ENCODE assay signal across 2 cellular contexts in genomic region chr19:45623984-45624383, GRCh38.
TF ChIP-seq lines count a peak whose summit lies in the region.

No MANE protein-coding gene starts in this region.

TF ChIP-seq in HEK293, 187 proteins besides CTCF, POLR2A, EP300 and RAD21:
- TF ChIP-seq ZNF114 (tag by site-specific recombination; IDR thresholded peaks at IDR 0.05) = no peak
- TF ChIP-seq ZNF24 (tag by site-specific recombination; IDR thresholded peaks at IDR 0.05) = peak; percentile 86

TF ChIP-seq in K562, 482 proteins besides CTCF, POLR2A, EP300 and RAD21:
- peak; percentile 94 for TF ChIP-seq ZNF24 (IDR thresholded peaks at IDR 0.05)
- no peak for TF ChIP-seq PREB (CRISPR knock-in tag; IDR thresholded peaks at IDR 0.05)
